In the genomic region with DNA sequence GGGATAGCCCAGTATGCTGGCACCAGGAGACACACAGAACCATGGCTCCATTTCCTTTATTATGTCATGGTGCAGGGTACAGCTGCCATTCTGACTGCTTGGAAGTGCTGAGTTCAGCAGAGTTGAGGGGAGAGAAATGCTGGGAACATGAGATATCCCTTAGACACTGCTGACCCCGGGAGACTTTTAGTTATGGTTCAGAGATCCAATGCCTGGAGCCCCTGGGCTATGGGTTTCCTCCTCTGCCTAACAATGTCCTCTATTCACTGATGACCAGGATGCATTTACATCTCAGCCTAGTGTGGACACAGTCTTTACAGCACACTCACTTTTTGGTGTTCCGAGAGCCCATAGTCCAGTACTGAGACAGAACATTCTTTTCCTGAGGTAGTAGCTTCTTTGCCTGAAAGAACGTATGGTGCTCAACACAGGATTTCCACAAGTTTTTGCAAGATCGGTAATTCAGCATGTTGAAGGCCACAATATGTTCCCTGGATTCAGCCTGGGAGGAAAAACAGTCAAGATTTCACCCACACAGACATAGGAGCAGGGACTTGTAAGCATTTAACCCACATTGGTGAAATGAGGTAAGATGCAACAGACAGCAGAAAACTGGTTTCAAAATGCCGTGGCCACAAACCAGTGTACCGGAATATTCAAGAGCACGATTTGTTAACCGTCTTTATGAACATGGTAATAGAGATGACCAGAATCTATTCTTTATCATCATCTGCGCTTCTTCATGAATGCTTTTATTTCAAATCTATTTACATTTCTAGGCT, we compare ENCODE assay signal across 20 cellular contexts.
"Had no signal": no experiment of that assay in that cellular context is flagged by ENCODE, and none has a peak within 500 bp of the region (broad histone marks: within the 10 kb centered on the region; RNA-seq: fewer than 3 reads in every experiment).

No MANE protein-coding gene starts in this region.

- H3K4me3 Mint-ChIP-seq: activated CD4-positive, alpha-beta T cell treated with anti-CD3 and anti-CD28 coated beads, Interleukin-2, amount 10 ng/mL, durations not matched to agents 7 days and 5 days; activated naive CD8-positive, alpha-beta T cell treated with anti-CD3 and anti-CD28 coated beads, Interleukin-2, amount 10 ng/mL, durations not matched to agents 7 days and 5 days; dendritic cell treated with granulocyte-macrophage colony-stimulating factor and Interleukin-4, amounts not matched to agents 40 ng/mL and 50 ng/mL, for 4 days; effector memory CD8-positive, alpha-beta T cell; naive thymus-derived CD8-positive, alpha-beta T cell had no signal

- H3K27ac ChIP-seq: epithelial cell of prostate, right lobe of liver, suprapubic skin had no signal

- H3K27me3 Mint-ChIP-seq: activated CD4-positive, alpha-beta T cell treated with anti-CD3 and anti-CD28 coated beads, Interleukin-2, amount 10 ng/mL, durations not matched to agents 7 days and 5 days had no signal

- FAIRE-seq: islet of Langerhans had no signal

- DNase-seq: activated CD4-positive, alpha-beta T cell treated with anti-CD3 and anti-CD28 coated beads, Interleukin-2, amount 10 ng/mL, durations not matched to agents 7 days and 5 days; activated CD8-positive, alpha-beta memory T cell treated with anti-CD3 and anti-CD28 coated beads, Interleukin-2, amount 50 U/mL, for 48 hours; activated naive CD4-positive, alpha-beta T cell; activated naive CD8-positive, alpha-beta T cell treated with anti-CD3 and anti-CD28 coated beads, Interleukin-2, amount 10 ng/mL, durations not matched to agents 7 days and 5 days; aorta; cerebellar nuclear complex; effector memory CD8-positive, alpha-beta T cell; mammary epithelial cell; naive thymus-derived CD8-positive, alpha-beta T cell; occipital lobe; right lobe of liver; stimulated activated CD4-positive, alpha-beta T cell treated with anti-CD3 and anti-CD28 coated beads, Interleukin-4, amount 100 ng/mL, for 4 hours; stimulated activated CD8-positive, alpha-beta memory T cell treated with anti-CD3 and anti-CD28 coated beads, Interleukin-4, amount 100 ng/mL, for 48 hours; stimulated activated naive CD4-positive, alpha-beta T cell treated with Interleukin-2 at 50 U/mL for 16 hours; T-helper 9 cell; trophoblast cell had no signal

- H3K36me3 Mint-ChIP-seq: activated naive CD8-positive, alpha-beta T cell treated with anti-CD3 and anti-CD28 coated beads, Interleukin-2, amount 10 ng/mL, durations not matched to agents 7 days and 5 days; naive thymus-derived CD8-positive, alpha-beta T cell had no signal

- ATAC-seq: effector memory CD8-positive, alpha-beta T cell; naive thymus-derived CD8-positive, alpha-beta T cell had no signal

- H3K9me3 Mint-ChIP-seq: activated CD4-positive, alpha-beta T cell treated with anti-CD3 and anti-CD28 coated beads, Interleukin-2, amount 10 ng/mL, durations not matched to agents 7 days and 5 days; activated naive CD8-positive, alpha-beta T cell treated with anti-CD3 and anti-CD28 coated beads, Interleukin-2, amount 10 ng/mL, durations not matched to agents 7 days and 5 days; dendritic cell treated with granulocyte-macrophage colony-stimulating factor and Interleukin-4, amounts not matched to agents 40 ng/mL and 50 ng/mL, for 4 days; effector memory CD8-positive, alpha-beta T cell; naive thymus-derived CD8-positive, alpha-beta T cell had no signal

- H3K27ac Mint-ChIP-seq: activated CD4-positive, alpha-beta T cell treated with anti-CD3 and anti-CD28 coated beads, Interleukin-2, amount 10 ng/mL, durations not matched to agents 7 days and 5 days; activated naive CD8-positive, alpha-beta T cell treated with anti-CD3 and anti-CD28 coated beads, Interleukin-2, amount 10 ng/mL, durations not matched to agents 7 days and 5 days; dendritic cell treated with granulocyte-macrophage colony-stimulating factor and Interleukin-4, amounts not matched to agents 40 ng/mL and 50 ng/mL, for 4 days; effector memory CD8-positive, alpha-beta T cell; naive thymus-derived CD8-positive, alpha-beta T cell had no signal

- H3K4me1 Mint-ChIP-seq: activated CD4-positive, alpha-beta T cell treated with anti-CD3 and anti-CD28 coated beads, Interleukin-2, amount 10 ng/mL, durations not matched to agents 7 days and 5 days; activated naive CD8-positive, alpha-beta T cell treated with anti-CD3 and anti-CD28 coated beads, Interleukin-2, amount 10 ng/mL, durations not matched to agents 7 days and 5 days; naive thymus-derived CD8-positive, alpha-beta T cell had no signal
